ENCODE assay signal across 19 cellular contexts in genomic region chr10:34313353-34313752, GRCh38.
DNase-seq lines count a peak whose midpoint lies in the region; ATAC-seq, FAIRE-seq and TF ChIP-seq lines count a peak whose summit lies in the region.
"Had no signal": no experiment of that assay in that cellular context is flagged by ENCODE, and none has a peak within 500 bp of the region (broad histone marks: within the 10 kb centered on the region; RNA-seq: fewer than 3 reads in every experiment).

No MANE protein-coding gene starts in this region.

- no peak for TF ChIP-seq POLR2A in endothelial cell of umbilical vein (IDR thresholded peaks at IDR 0.05; ENCODE audit: low read depth, low read length)
- no peak for TF ChIP-seq POLR2A in right lobe of liver (IDR thresholded peaks at IDR 0.05)
- TF ChIP-seq POLR2A in esophagus squamous epithelium (IDR thresholded peaks at IDR 0.05) = no peak

- WGBS in psoas muscle, 3 donors = 81 to 91% (median 86%) methylated on average over 1 of the region's 1 CpG
- 100% methylated on average over 1 of the region's 1 CpG for WGBS in right lobe of liver (ENCODE audit: insufficient coverage, low coverage, low lambda C conversion rate, missing lambda C conversion rate)
- WGBS in esophagus squamous epithelium, 2 donors = 73 to 85% methylated on average over 1 of the region's 1 CpG

- dilution Hi-C loops in endothelial cell of umbilical vein (cut with MboI; ENCODE audit: extremely low pct_ligation_motif_present, low sequenced_read_pairs) = no loop called here

- H3F3A ChIP-seq in Loucy (ENCODE audit: low read depth) = no peaks in the 10 kb centered on the region

- H3K27me3 ChIP-seq in Loucy (ENCODE audit: insufficient read depth, low read length, poor library complexity, severe bottlenecking) (no peaks in the 10 kb centered on the region), endothelial cell of umbilical vein (ENCODE audit: control insufficient read depth in 2 of 2, insufficient read depth in 2 of 2, low read length in 2 of 2) (no peaks in the 10 kb centered on the region), psoas muscle (ENCODE audit: insufficient read depth in 3 of 3, low read length in 2 of 3) (no peaks in the 10 kb centered on the region), right lobe of liver (no peaks in the 10 kb centered on the region), esophagus squamous epithelium (no peaks in the 10 kb centered on the region)
- H3K27me3 ChIP-seq: BLaER1 treated with 17β-estradiol and CSF1 and Interleukin-3, amounts not matched to agents 10 nM and 100 nM; SJCRH30 had no signal

- no peaks in the 10 kb centered on the region for H4K20me1 ChIP-seq in Loucy (ENCODE audit: insufficient read depth, low read length, poor library complexity, severe bottlenecking)
- H4K20me1 ChIP-seq in endothelial cell of umbilical vein (replicated peaks; ENCODE audit: control insufficient read depth, extremely low read depth, insufficient read depth, low read length) = no peaks in the 10 kb centered on the region
- H4K20me1 ChIP-seq: BLaER1 treated with 17β-estradiol and CSF1 and Interleukin-3, amounts not matched to agents 10 nM and 100 nM had no signal

- H3K36me3 ChIP-seq in Loucy (ENCODE audit: insufficient read depth, low read length) (no peaks in the 10 kb centered on the region), endothelial cell of umbilical vein (ENCODE audit: control insufficient read depth in 2 of 2, extremely low read depth in 1 of 2, insufficient read depth in 2 of 2, low read length in 2 of 2) (no peaks in the 10 kb centered on the region), psoas muscle (ENCODE audit: insufficient read depth in 1 of 2, low read depth in 1 of 2) (peaks cover 0 to 16% of the 10 kb centered on the region in 2 donors), right lobe of liver (no peaks in the 10 kb centered on the region), esophagus squamous epithelium (peaks cover 0 to 81% (median 0%) of the 10 kb centered on the region in 3 donors)

- H3K79me2 ChIP-seq in Loucy (ENCODE audit: insufficient read depth, low read length) = no peaks in the 10 kb centered on the region
- H3K79me2 ChIP-seq in endothelial cell of umbilical vein (ENCODE audit: control insufficient read depth, insufficient read depth, low read length) = no peaks in the 10 kb centered on the region

- DNase-seq in ELR (ENCODE audit: low read depth) (peak; percentile 48), endothelial cell of umbilical vein (ENCODE audit: low read depth, low spot score) (no peak), psoas muscle (no peak), NCI-H1694 treated with DMSO at 0.1 percent for 48 hours (lab: John Stamatoyannopoulos, UW) (no peak), right lobe of liver (no peak), esophagus squamous epithelium (lab: John Stamatoyannopoulos, UW) (no peak)
- DNase-seq: CD8-positive, alpha-beta T cell; DMS153; MM.1S; NCI-H1092; NCI-H1436; NCI-H1930; NCI-H2227 treated with DMSO at 0.1 percent for 48 hours; NCI-H510A; SJCRH30 had no signal

- no peaks in the 10 kb centered on the region for H3K9me2 ChIP-seq in Loucy (replicated peaks; ENCODE audit: low read depth, low read length)

- ATAC-seq in psoas muscle = peak in 3 of 4 donors; percentile 47 to 80 (median 68)
- no peak for ATAC-seq in right lobe of liver
- ATAC-seq: CD8-positive, alpha-beta T cell had no signal

- H3K9me1 ChIP-seq in endothelial cell of umbilical vein (replicated peaks; ENCODE audit: control insufficient read depth, extremely low read depth, insufficient read depth, low read length) = no peaks in the 10 kb centered on the region

- H3K4me2 ChIP-seq in Loucy (ENCODE audit: low read depth, low read length, poor library complexity, severe bottlenecking) (peak overlapping the region; percentile 51), endothelial cell of umbilical vein (ENCODE audit: insufficient read depth, low read length) (no peak overlapping the region)

- H2AFZ ChIP-seq in Loucy (ENCODE audit: low read length) (no peak overlapping the region), endothelial cell of umbilical vein (ENCODE audit: low read depth, low read length) (no peak overlapping the region)

- H3K4me3 ChIP-seq in Loucy (ENCODE audit: low read length, poor library complexity, severe bottlenecking) (no peak overlapping the region), endothelial cell of umbilical vein (replicated peaks in 1 of 3; ENCODE audit: insufficient read depth in 1 of 3, low read depth in 1 of 3, low read length in 3 of 3) (no peak overlapping the region), psoas muscle (no peak overlapping the region), right lobe of liver (no peak overlapping the region), esophagus squamous epithelium (no peak overlapping the region)
- H3K4me3 ChIP-seq: BLaER1 treated with 17β-estradiol and CSF1 and Interleukin-3, amounts not matched to agents 10 nM and 100 nM; SJCRH30 had no signal

- H3K27ac ChIP-seq in endothelial cell of umbilical vein (ENCODE audit: insufficient read depth, low read depth, low read length) (no peak overlapping the region), psoas muscle (no peak overlapping the region), right lobe of liver (no peak overlapping the region), esophagus squamous epithelium (no peak overlapping the region)
- H3K27ac ChIP-seq: BLaER1 treated with 17β-estradiol and CSF1 and Interleukin-3, amounts not matched to agents 10 nM and 100 nM; SJCRH30 had no signal

- FAIRE-seq in endothelial cell of umbilical vein (lab: Jason Lieb, UNC) = no peak
- FAIRE-seq: G401.6, GM12892 had no signal

- BruUV-seq in endothelial cell of umbilical vein (replicated peaks; lab: Mats Ljungman, UMichigan) = no TSS peak

- H3K4me1 ChIP-seq in Loucy (ENCODE audit: insufficient read depth, low read length, poor library complexity, severe bottlenecking) (peaks cover 43% of the 10 kb centered on the region), endothelial cell of umbilical vein (ENCODE audit: control insufficient read depth, extremely low read depth, insufficient read depth, low read length) (peaks cover 2% of the 10 kb centered on the region), psoas muscle (no peaks in the 10 kb centered on the region), right lobe of liver (no peaks in the 10 kb centered on the region), esophagus squamous epithelium (no peaks in the 10 kb centered on the region)
- H3K4me1 ChIP-seq: SJCRH30 had no signal

- CTCF ChIA-PET in endothelial cell of umbilical vein (lab: Charles Lee) = interaction anchor here (0.6 to 1.4 kb wide), 4 partner anchors 10 to 75 kb away, joined by 3 to 5 read pairs (median 4); no protein-coding TSS in a partner anchor

- intact Hi-C loops in endothelial cell of umbilical vein (cut with micrococcal nuclease) = no loop called here
- intact Hi-C loops in psoas muscle (cut with DNase I) = no loop called here
- intact Hi-C loops in right lobe of liver (cut with DNase I) = no loop called here
- intact Hi-C loops in esophagus squamous epithelium (cut with DNase I) = no loop called here

- no peak for TF ChIP-seq CTCF in Loucy (conservative IDR thresholded peaks at IDR 0.05; ENCODE audit: low read length)
- TF ChIP-seq CTCF in endothelial cell of umbilical vein (IDR thresholded peaks at IDR 0.05; ENCODE audit: extremely low read depth in 1 of 2, insufficient read depth in 1 of 2, low read depth in 1 of 2, low read length in 2 of 2) = no peak
- no peak for TF ChIP-seq CTCF in psoas muscle (IDR thresholded peaks at IDR 0.05)
- TF ChIP-seq CTCF in right lobe of liver (IDR thresholded peaks at IDR 0.05) = no peak
- no peak for TF ChIP-seq CTCF in esophagus squamous epithelium (IDR thresholded peaks at IDR 0.05)

- POLR2A ChIA-PET in endothelial cell of umbilical vein (lab: Charles Lee) = no interaction called here

- no peaks in the 10 kb centered on the region for H3K9me3 ChIP-seq in Loucy (ENCODE audit: insufficient read depth, low read depth, low read length)
- no peaks in the 10 kb centered on the region for H3K9me3 ChIP-seq in endothelial cell of umbilical vein (replicated peaks; ENCODE audit: control insufficient read depth, insufficient read depth, low read length)
- H3K9me3 ChIP-seq in psoas muscle = no peaks in the 10 kb centered on the region
- no peaks in the 10 kb centered on the region for H3K9me3 ChIP-seq in right lobe of liver
- H3K9me3 ChIP-seq in esophagus squamous epithelium = no peaks in the 10 kb centered on the region
- H3K9me3 ChIP-seq: BLaER1 treated with 17β-estradiol and CSF1 and Interleukin-3, amounts not matched to agents 10 nM and 100 nM; SJCRH30 had no signal

- peak overlapping the region; percentile 14 for H3K9ac ChIP-seq in Loucy (ENCODE audit: low read depth, low read length, poor library complexity, severe bottlenecking)
- no peak overlapping the region for H3K9ac ChIP-seq in endothelial cell of umbilical vein (replicated peaks; ENCODE audit: extremely low read depth, insufficient read depth, low read length)
- H3K9ac ChIP-seq: BLaER1 treated with 17β-estradiol and CSF1 and Interleukin-3, amounts not matched to agents 10 nM and 100 nM had no signal

TF ChIP-seq in endothelial cell of umbilical vein, 7 proteins besides CTCF, POLR2A, EP300 and RAD21:
- TF ChIP-seq FOS (IDR thresholded peaks at IDR 0.05; ENCODE audit: borderline replicate concordance, insufficient read depth, low read length) = peak; percentile 42
- no peak for TF ChIP-seq JUN (IDR thresholded peaks at IDR 0.05; ENCODE audit: borderline replicate concordance, insufficient read depth, insufficient read length, low read depth)

Comparison
In these comparisons a context has a peak if more than half of its experiments do, and no peak if none do; other contexts are left out.
1. ATAC-seq: peak in psoas muscle (3 of 4); none in right lobe of liver (0 of 4).